Comparison of ENCODE assay signal across 24 cellular contexts in the genomic region with DNA sequence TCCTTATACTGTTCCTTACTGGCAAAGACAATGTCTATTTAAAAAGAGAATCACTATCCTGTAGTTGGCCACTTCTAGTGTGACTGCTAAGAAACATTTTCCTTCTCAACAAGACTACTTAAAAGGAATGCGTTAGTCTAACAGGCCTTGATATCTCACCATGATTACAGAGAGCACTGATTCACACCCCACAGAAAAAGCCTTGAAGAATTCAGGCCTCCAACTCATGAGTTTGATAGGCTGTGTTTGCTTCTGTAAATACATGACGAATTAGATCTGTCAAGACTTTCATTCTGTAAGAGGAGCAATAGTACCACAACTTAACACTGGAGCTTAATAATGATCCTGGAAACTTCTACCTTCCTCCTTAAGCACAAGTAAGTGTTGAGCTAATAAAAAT.
"Had no signal": no experiment of that assay in that cellular context is flagged by ENCODE, and none has a peak within 500 bp of the region (broad histone marks: within the 10 kb centered on the region; RNA-seq: fewer than 3 reads in every experiment).

No MANE protein-coding gene starts in this region.

- H3K79me2 ChIP-seq: parathyroid adenoma had no signal

- H3K4me3 Mint-ChIP-seq: immature natural killer cell; naive thymus-derived CD8-positive, alpha-beta T cell; nephron; neural crest cell; stimulated activated memory B cell treated with anti-CD40 and anti-IgM and Interleukin-4, amounts not matched to agents 10 μg/mL and 1 μg/mL and 100 μg/mL, for 72 hours; stimulated activated naive CD8-positive, alpha-beta T cell treated with anti-CD3 and anti-CD28 coated beads, Interleukin-15, amount 100 ng/mL, for 72 hours; type B pancreatic cell had no signal

- H3K27me3 Mint-ChIP-seq: stimulated activated memory B cell treated with anti-CD40 and anti-IgM and Interleukin-4, amounts not matched to agents 10 μg/mL and 1 μg/mL and 100 μg/mL, for 72 hours; type B pancreatic cell had no signal

- H2AFZ ChIP-seq: parathyroid adenoma had no signal

- H3K4me1 Mint-ChIP-seq: naive thymus-derived CD8-positive, alpha-beta T cell; stimulated activated memory B cell treated with anti-CD40 and anti-IgM and Interleukin-4, amounts not matched to agents 10 μg/mL and 1 μg/mL and 100 μg/mL, for 72 hours; stimulated activated naive CD8-positive, alpha-beta T cell treated with anti-CD3 and anti-CD28 coated beads, Interleukin-15, amount 100 ng/mL, for 72 hours had no signal

- ATAC-seq: naive thymus-derived CD8-positive, alpha-beta T cell; right lobe of liver; stimulated activated memory B cell treated with anti-CD40 and anti-IgM and Interleukin-4, amounts not matched to agents 10 μg/mL and 1 μg/mL and 100 μg/mL, for 72 hours; stimulated activated naive CD8-positive, alpha-beta T cell treated with anti-CD3 and anti-CD28 coated beads, Interleukin-15, amount 100 ng/mL, for 72 hours had no signal

- H3K4me2 ChIP-seq: smooth muscle cell had no signal

- H3K9me3 ChIP-seq: left ventricle myocardium inferior, right atrium auricular region, right lobe of liver, tibial nerve, uterus had no signal

- H3K27me3 ChIP-seq: right atrium auricular region, right lobe of liver, tibial nerve, uterus had no signal

- DNase-seq: hypothalamus; immature natural killer cell; islet precursor cell; left ventricle myocardium inferior; naive thymus-derived CD8-positive, alpha-beta T cell; nucleus accumbens; right lobe of liver; stimulated activated CD4-positive, alpha-beta T cell treated with anti-CD3 and anti-CD28 coated beads, Interleukin-1b, Interleukin-23, amount 100 ng/mL, for 48 hours; stimulated activated CD4-positive, alpha-beta T cell treated with anti-CD3 and anti-CD28 coated beads, Interleukin-2, amount 100 ng/mL, for 48 hours; stimulated activated CD4-positive, alpha-beta T cell treated with anti-CD3 and anti-CD28 coated beads, Interleukin-4, amount 100 ng/mL, for 4 hours; stimulated activated CD8-positive, alpha-beta memory T cell treated with anti-CD3 and anti-CD28 coated beads, Interleukin-4, amount 100 ng/mL, for 48 hours; stimulated activated naive CD4-positive, alpha-beta T cell treated with Interleukin-2 at 50 U/mL for 16 hours; stimulated activated naive CD8-positive, alpha-beta T cell treated with anti-CD3 and anti-CD28 coated beads, Interleukin-15, amount 100 ng/mL, for 72 hours; substantia nigra; uterus had no signal

- H3K27ac ChIP-seq: left ventricle myocardium inferior, parathyroid adenoma, right atrium auricular region, right lobe of liver, tibial nerve, uterus had no signal

- H3K36me3 Mint-ChIP-seq: stimulated activated memory B cell treated with anti-CD40 and anti-IgM and Interleukin-4, amounts not matched to agents 10 μg/mL and 1 μg/mL and 100 μg/mL, for 72 hours; type B pancreatic cell had no signal

- H3K27ac Mint-ChIP-seq: immature natural killer cell; naive thymus-derived CD8-positive, alpha-beta T cell; stimulated activated memory B cell treated with anti-CD40 and anti-IgM and Interleukin-4, amounts not matched to agents 10 μg/mL and 1 μg/mL and 100 μg/mL, for 72 hours; stimulated activated naive CD8-positive, alpha-beta T cell treated with anti-CD3 and anti-CD28 coated beads, Interleukin-15, amount 100 ng/mL, for 72 hours; type B pancreatic cell had no signal

- H3K36me3 ChIP-seq: left ventricle myocardium inferior, right atrium auricular region, right lobe of liver, tibial nerve, uterus had no signal

- H3K9ac ChIP-seq: parathyroid adenoma had no signal

- H3K4me3 ChIP-seq: left ventricle myocardium inferior, lung, right atrium auricular region, right lobe of liver, smooth muscle cell, tibial nerve, uterus had no signal

- H3K4me1 ChIP-seq: left ventricle myocardium inferior, parathyroid adenoma, right atrium auricular region, right lobe of liver, uterus had no signal

- H3K9me3 Mint-ChIP-seq: naive thymus-derived CD8-positive, alpha-beta T cell; nephron; neural crest cell; stimulated activated naive CD8-positive, alpha-beta T cell treated with anti-CD3 and anti-CD28 coated beads, Interleukin-15, amount 100 ng/mL, for 72 hours; type B pancreatic cell had no signal
